8 cellular contexts compared by ENCODE assay signal in genomic region chr16:14974331-14974655, GRCh38. TPM values are rescaled to one million over a fixed set of nuclear protein-coding genes. Genes with fewer than 3 reads are reported as not detected.
DNase-seq lines count a peak whose midpoint lies in the region; ATAC-seq and TF ChIP-seq lines count a peak whose summit lies in the region.
"Not testable (repeated sequence)": the region's sequence is repeated elsewhere in the genome, so short reads cannot be mapped to it uniquely, and the experiment has no call there.

No MANE protein-coding gene starts in this region.

- H3K27ac Mint-ChIP-seq in brain, result peak overlapping the region; percentile 86 to 98 (median 96)
- peak overlapping the region; percentile 89 for H3K27ac Mint-ChIP-seq in memory B cell

- TF ChIP-seq CTCF in VCaP (conservative IDR thresholded peaks at IDR 0.05); brain (conservative IDR thresholded peaks at IDR 0.05); foreskin fibroblast (IDR thresholded peaks at IDR 0.05; ENCODE audit: low read depth, low read length): not testable (repeated sequence)

- WGBS in aorta, 2 donors, result 2 to 5% methylated on average over 7 of the region's 7 CpGs

- H3K36me3 Mint-ChIP-seq in brain, memory B cell: not testable (repeated sequence)

- peak; percentile 80 for DNase-seq in LoVo (ENCODE audit: low spot score)
- not testable (repeated sequence) for DNase-seq in foreskin fibroblast; memory B cell (ENCODE audit: low spot score in 2 of 2); aorta
- peak; percentile 36 for DNase-seq in renal cortical epithelial cell (ENCODE audit: low read depth)

- H3K4me3 ChIP-seq in GM08714 (ENCODE audit: low read length) (peak overlapping the region; percentile 70), foreskin fibroblast (ENCODE audit: low read depth in 1 of 2, low read length in 2 of 2) (peak overlapping the region; percentile 68 to 92), aorta (ENCODE audit: low read length in 2 of 2) (peak overlapping the region; percentile 56 to 65)

- peak overlapping the region; percentile 93 to 97 (median 94) for H3K4me3 Mint-ChIP-seq in brain
- H3K4me3 Mint-ChIP-seq in memory B cell, result peak overlapping the region; percentile 87

- H3K9me3 ChIP-seq in aorta (ENCODE audit: control insufficient read depth, low read length), result not testable (repeated sequence)

- not testable (repeated sequence) for H3K27me3 ChIP-seq in aorta (ENCODE audit: control insufficient read depth in 1 of 2, insufficient read depth in 2 of 2, low read length in 1 of 2)

- H3K36me3 ChIP-seq in aorta (ENCODE audit: control insufficient read depth in 1 of 2, insufficient read depth in 2 of 2, low read length in 1 of 2), result not testable (repeated sequence)

- H3K27me3 Mint-ChIP-seq in brain, memory B cell: not testable (repeated sequence)

- H3K9me3 Mint-ChIP-seq in brain, memory B cell: not testable (repeated sequence)

- intact Hi-C loops in aorta (cut with DNase I), result not testable (repeated sequence)

- not testable (repeated sequence) for H3K4me1 ChIP-seq in aorta (ENCODE audit: control insufficient read depth in 1 of 2, insufficient read depth in 2 of 2, low read length in 2 of 2)

- H3K4me1 Mint-ChIP-seq in brain, result peaks cover 28% of the 10 kb centered on the region
- peaks cover 16% of the 10 kb centered on the region for H3K4me1 Mint-ChIP-seq in memory B cell

- H3K27ac ChIP-seq in VCaP, result peak overlapping the region; percentile 83
- H3K27ac ChIP-seq in aorta (ENCODE audit: low read depth in 1 of 2, low read length in 2 of 2), result not testable (repeated sequence)

- ATAC-seq in memory B cell (ENCODE audit: low read depth); aorta (ENCODE audit: low FRiP score): not testable (repeated sequence)

RNA-seq across cellular contexts. Expression of gene PDXDC1, which starts 0.5 kb away (rescaled TPM):
- 58.3 TPM for polyA plus RNA-seq in brain (ENCODE audit: insufficient read depth, low read depth, low replicate concordance)
- total RNA-seq in renal cortical epithelial cell, result 76.1 and 90.2 TPM in 2 replicates
- 10 to 100 TPM; 84.7 to 88.1 TPM for total RNA-seq in aorta
- polyA plus RNA-seq in aorta, result 10 to 100 TPM; 51.4 to 56.3 TPM

RNA-seq across cellular contexts. Expression of gene NPIPA1, which starts 37.0 kb away (rescaled TPM):
- polyA plus RNA-seq in brain (ENCODE audit: insufficient read depth, low read depth, low replicate concordance), result 17.5 TPM
- 10.1 and 59.9 TPM in 2 replicates for total RNA-seq in renal cortical epithelial cell
- 100 to 1,000 TPM; 124 to 221 TPM for total RNA-seq in aorta
- polyA plus RNA-seq in aorta, result 100 to 1,000 TPM in 1 of 2 donors, 10 to 100 TPM in 1; 24.0 to 167 TPM
